In the genomic region with DNA sequence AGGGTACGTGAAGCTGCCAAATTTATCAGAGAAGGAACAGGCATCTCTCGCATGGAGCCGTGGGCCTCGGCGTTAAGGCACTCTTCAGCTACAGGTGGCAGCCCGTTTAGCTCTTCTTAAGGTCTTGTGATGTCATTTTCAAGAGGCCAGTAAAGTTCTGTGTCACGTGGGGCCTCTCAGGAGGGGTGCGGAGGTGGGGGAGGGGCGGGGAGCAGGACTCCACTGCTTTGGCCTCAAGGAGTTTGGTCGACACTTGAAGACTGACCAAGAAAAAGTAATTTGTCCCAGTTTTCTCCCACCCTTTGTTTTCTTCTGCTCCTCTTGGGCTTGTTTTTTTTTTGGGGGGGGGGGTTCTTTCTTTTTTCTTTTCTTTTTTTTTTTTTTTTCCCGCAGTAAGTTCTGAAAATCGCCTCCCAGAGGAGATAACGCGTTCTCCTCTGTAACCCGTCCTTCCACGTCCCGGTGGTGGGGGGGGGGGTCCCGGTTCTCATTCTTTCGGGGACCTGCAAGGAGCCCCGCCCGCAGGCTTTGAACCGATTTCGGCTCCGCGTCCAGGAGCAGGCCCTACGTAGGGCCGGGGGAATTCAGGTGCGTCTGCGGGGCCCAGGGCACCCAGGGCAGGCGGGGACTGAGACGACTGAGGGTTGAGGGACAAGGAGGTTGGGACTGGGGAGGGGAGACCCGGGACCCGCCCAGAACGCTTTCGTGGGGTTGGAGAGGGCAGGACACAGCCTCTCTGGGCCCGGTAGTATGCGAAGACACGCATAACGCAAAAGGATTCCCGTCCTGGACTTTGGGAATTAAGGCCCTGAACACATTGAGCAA, we compare ENCODE assay signal across 1 cellular context.
A peak's percentile ranks its signal among the peaks of the same experiment; 100 is the strongest.
TF ChIP-seq lines count a peak whose summit lies in the region.

No MANE protein-coding gene starts in this region.

TF ChIP-seq in HEK293, 187 proteins besides CTCF, POLR2A, EP300 and RAD21 (continued from another document):
- TF ChIP-seq, protein P1, sequence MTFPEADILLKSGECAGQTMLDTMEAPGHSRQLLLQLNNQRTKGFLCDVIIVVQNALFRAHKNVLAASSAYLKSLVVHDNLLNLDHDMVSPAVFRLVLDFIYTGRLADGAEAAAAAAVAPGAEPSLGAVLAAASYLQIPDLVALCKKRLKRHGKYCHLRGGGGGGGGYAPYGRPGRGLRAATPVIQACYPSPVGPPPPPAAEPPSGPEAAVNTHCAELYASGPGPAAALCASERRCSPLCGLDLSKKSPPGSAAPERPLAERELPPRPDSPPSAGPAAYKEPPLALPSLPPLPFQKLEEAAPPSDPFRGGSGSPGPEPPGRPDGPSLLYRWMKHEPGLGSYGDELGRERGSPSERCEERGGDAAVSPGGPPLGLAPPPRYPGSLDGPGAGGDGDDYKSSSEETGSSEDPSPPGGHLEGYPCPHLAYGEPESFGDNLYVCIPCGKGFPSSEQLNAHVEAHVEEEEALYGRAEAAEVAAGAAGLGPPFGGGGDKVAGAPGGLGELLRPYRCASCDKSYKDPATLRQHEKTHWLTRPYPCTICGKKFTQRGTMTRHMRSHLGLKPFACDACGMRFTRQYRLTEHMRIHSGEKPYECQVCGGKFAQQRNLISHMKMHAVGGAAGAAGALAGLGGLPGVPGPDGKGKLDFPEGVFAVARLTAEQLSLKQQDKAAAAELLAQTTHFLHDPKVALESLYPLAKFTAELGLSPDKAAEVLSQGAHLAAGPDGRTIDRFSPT (tag by site-specific recombination; IDR thresholded peaks at IDR 0.05) = no peak
- TF ChIP-seq ZSCAN30 (tag by site-specific recombination; IDR thresholded peaks at IDR 0.05) (no peak), ZNF433 (tag by site-specific recombination; IDR thresholded peaks at IDR 0.05; ENCODE audit: low read depth) (no peak), GLIS2 (tag by site-specific recombination; IDR thresholded peaks at IDR 0.05) (peak; percentile 47; the same call in 1 of the 2 replicates), SP2 (tag by site-specific recombination; IDR thresholded peaks at IDR 0.05) (no peak), ZNF335 (tag by site-specific recombination; conservative IDR thresholded peaks at IDR 0.05) (peak; percentile 62), ZBTB21 (tag by site-specific recombination; IDR thresholded peaks at IDR 0.05) (peak; percentile 92), ZNF274 (IDR thresholded peaks at IDR 0.05; ENCODE audit: low read length) (no peak), ZNF274 (tag by site-specific recombination; IDR thresholded peaks at IDR 0.05; ENCODE audit: borderline replicate concordance) (no peak), MYNN (tag by site-specific recombination; IDR thresholded peaks at IDR 0.05; ENCODE audit: borderline replicate concordance) (no peak), ZBTB17 (tag by site-specific recombination; IDR thresholded peaks at IDR 0.05) (peak; percentile 4; the same call in 1 of the 2 replicates), ZNF366 (tag by site-specific recombination; conservative IDR thresholded peaks at IDR 0.05) (no peak), ZNF354C (tag by site-specific recombination; IDR thresholded peaks at IDR 0.05; ENCODE audit: borderline replicate concordance, low read depth) (no peak), ZNF747 (tag by site-specific recombination; IDR thresholded peaks at IDR 0.05) (no peak), SP7 (tag by site-specific recombination; IDR thresholded peaks at IDR 0.05) (0 out of 2 replicates have a peak, but pooled peaks have one; percentile 26)
- TF ChIP-seq, protein P2, sequence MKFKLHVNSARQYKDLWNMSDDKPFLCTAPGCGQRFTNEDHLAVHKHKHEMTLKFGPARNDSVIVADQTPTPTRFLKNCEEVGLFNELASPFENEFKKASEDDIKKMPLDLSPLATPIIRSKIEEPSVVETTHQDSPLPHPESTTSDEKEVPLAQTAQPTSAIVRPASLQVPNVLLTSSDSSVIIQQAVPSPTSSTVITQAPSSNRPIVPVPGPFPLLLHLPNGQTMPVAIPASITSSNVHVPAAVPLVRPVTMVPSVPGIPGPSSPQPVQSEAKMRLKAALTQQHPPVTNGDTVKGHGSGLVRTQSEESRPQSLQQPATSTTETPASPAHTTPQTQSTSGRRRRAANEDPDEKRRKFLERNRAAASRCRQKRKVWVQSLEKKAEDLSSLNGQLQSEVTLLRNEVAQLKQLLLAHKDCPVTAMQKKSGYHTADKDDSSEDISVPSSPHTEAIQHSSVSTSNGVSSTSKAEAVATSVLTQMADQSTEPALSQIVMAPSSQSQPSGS (tag by site-specific recombination; IDR thresholded peaks at IDR 0.05; ENCODE audit: low read depth) = peak; percentile 76
